In genomic region chr20:37413023-37413334, GRCh38 we compare ENCODE assay signal across 22 cellular contexts.
"Had no signal": no experiment of that assay in that cellular context is flagged by ENCODE, and none has a peak within 500 bp of the region (broad histone marks: within the 10 kb centered on the region; RNA-seq: fewer than 3 reads in every experiment).

No MANE protein-coding gene starts in this region.

- H3K27ac Mint-ChIP-seq: activated CD4-positive, alpha-beta memory T cell treated with anti-CD3 and anti-CD28 coated beads, Interleukin-2, amount 10 ng/mL, durations not matched to agents 7 days and 5 days; activated CD4-positive, alpha-beta T cell treated with anti-CD3 and anti-CD28 coated beads for 36 hours; activated T-cell treated with anti-CD3 and anti-CD28 coated beads, Interleukin-2, amount 50 U/mL, for 24 hours; activated T-helper 2 cell treated with anti-CD3 and anti-CD28 coated beads, Interferon-gamma antibody, Interleukin-2, Interleukin-4, amounts not matched to agents 10 μg/mL and 5 μg/mL and 100 μg/mL, durations not matched to agents 14 hours and 24 hours and 36 hours; brain; immature natural killer cell; progenitor cell of endocrine pancreas; WTC11 had no signal

- H3K36me3 Mint-ChIP-seq: immature natural killer cell, WTC11 had no signal

- H3K9me3 ChIP-seq: colonic mucosa, gastrocnemius medialis, heart left ventricle, left ventricle myocardium inferior, transverse colon, uterus had no signal

- H3K9me3 Mint-ChIP-seq: activated CD4-positive, alpha-beta memory T cell treated with anti-CD3 and anti-CD28 coated beads, Interleukin-2, amount 10 ng/mL, durations not matched to agents 7 days and 5 days; activated T-cell treated with anti-CD3 and anti-CD28 coated beads, Interleukin-2, amount 50 U/mL, for 24 hours; activated T-helper 2 cell treated with anti-CD3 and anti-CD28 coated beads, Interferon-gamma antibody, Interleukin-2, Interleukin-4, amounts not matched to agents 10 μg/mL and 5 μg/mL and 100 μg/mL, durations not matched to agents 14 hours and 24 hours and 36 hours; brain; central memory CD8-positive, alpha-beta T cell; immature natural killer cell; nephron; WTC11 had no signal

- DNase-seq: activated CD4-positive, alpha-beta memory T cell treated with anti-CD3 and anti-CD28 coated beads, Interleukin-2, amount 10 ng/mL, durations not matched to agents 7 days and 5 days; activated naive CD4-positive, alpha-beta T cell treated with Interleukin-2 at 50 U/mL for 16 hours; activated T-cell treated with anti-CD3 and anti-CD28 coated beads, Interleukin-2, amount 50 U/mL, for 24 hours; colonic mucosa; erythroblast; gastrocnemius medialis; kidney glomerular epithelial cell; left ventricle myocardium inferior; mammary epithelial cell; midbrain; stimulated activated naive CD8-positive, alpha-beta T cell treated with anti-CD3 and anti-CD28 coated beads, Interleukin-15, Interleukin-2, amounts not matched to agents 100 U/mL and 50 U/mL, for 24 hours; transverse colon; uterus had no signal

- H3K27me3 ChIP-seq: colonic mucosa, uterus had no signal

- H3K4me1 ChIP-seq: colonic mucosa, gastrocnemius medialis had no signal

- H3K4me3 ChIP-seq: colonic mucosa had no signal

- H3K27ac ChIP-seq: colonic mucosa, gastrocnemius medialis, heart left ventricle, left ventricle myocardium inferior, transverse colon, uterus had no signal

- H3K36me3 ChIP-seq: colonic mucosa, gastrocnemius medialis, heart left ventricle, left ventricle myocardium inferior, transverse colon, uterus had no signal

- H3K4me3 Mint-ChIP-seq: activated CD4-positive, alpha-beta memory T cell treated with anti-CD3 and anti-CD28 coated beads, Interleukin-2, amount 10 ng/mL, durations not matched to agents 7 days and 5 days; activated CD4-positive, alpha-beta T cell treated with anti-CD3 and anti-CD28 coated beads for 36 hours; activated T-cell treated with anti-CD3 and anti-CD28 coated beads, Interleukin-2, amount 50 U/mL, for 24 hours; central memory CD8-positive, alpha-beta T cell; WTC11 had no signal

- H3K4me1 Mint-ChIP-seq: activated CD4-positive, alpha-beta T cell treated with anti-CD3 and anti-CD28 coated beads for 36 hours; brain had no signal

- ATAC-seq: gastrocnemius medialis had no signal

- H3K27me3 Mint-ChIP-seq: brain had no signal
